9 cellular contexts compared by ENCODE assay signal in genomic region chr14:21039585-21040369, GRCh38. TPM values are rescaled to one million over a fixed set of nuclear protein-coding genes. Genes with fewer than 3 reads are reported as not detected.
DNase-seq lines count a peak whose midpoint lies in the region; ATAC-seq and TF ChIP-seq lines count a peak whose summit lies in the region.
"Had no signal": no experiment of that assay in that cellular context is flagged by ENCODE, and none has a peak within 500 bp of the region (broad histone marks: within the 10 kb centered on the region; RNA-seq: fewer than 3 reads in every experiment).

No MANE protein-coding gene starts in this region.

- WGBS in spleen, 5 donors, result 54 to 65% (median 59%) methylated on average over 8 of the region's 8 CpGs

- peak overlapping the region; percentile 70 to 80 for H3K27ac ChIP-seq in breast epithelium
- peak overlapping the region; percentile 14 to 77 (median 72) for H3K27ac ChIP-seq in spleen
- H3K27ac ChIP-seq: SK-N-MC had no signal

- H3K4me3 Mint-ChIP-seq in immature natural killer cell, result no peak overlapping the region

- H3K27me3 ChIP-seq in HAP-1 (ENCODE audit: low read depth), result peaks cover 3% of the 10 kb centered on the region
- no peaks in the 10 kb centered on the region for H3K27me3 ChIP-seq in breast epithelium
- H3K27me3 ChIP-seq in spleen (replicated peaks in 1 of 7), result no peaks in the 10 kb centered on the region

- H3K4me1 Mint-ChIP-seq in immature natural killer cell, result no peaks in the 10 kb centered on the region

- no peak for ATAC-seq in GM21526 (IDR thresholded peaks at IDR 0.05; ENCODE audit: low FRiP score, unreplicated experiment)

- peaks cover 4 to 8% (median 5%) of the 10 kb centered on the region in 3 donors for H3K27me3 Mint-ChIP-seq in immature natural killer cell (ENCODE audit: low read depth in 3 of 3)

- no peaks in the 10 kb centered on the region for H3K4me1 ChIP-seq in HAP-1
- peaks cover 0 to 32% of the 10 kb centered on the region in 2 donors for H3K4me1 ChIP-seq in breast epithelium
- H3K4me1 ChIP-seq in spleen, result peaks cover 14 to 51% (median 35%) of the 10 kb centered on the region in 6 donors

- TF ChIP-seq POLR2A in breast epithelium (IDR thresholded peaks at IDR 0.05), result no peak
- no peak for TF ChIP-seq POLR2A in spleen (IDR thresholded peaks at IDR 0.05)

- no peaks in the 10 kb centered on the region for H3K36me3 Mint-ChIP-seq in immature natural killer cell

- H3K9me3 ChIP-seq in HAP-1, result no peaks in the 10 kb centered on the region
- no peaks in the 10 kb centered on the region for H3K9me3 ChIP-seq in breast epithelium
- no peaks in the 10 kb centered on the region for H3K9me3 ChIP-seq in spleen

- no peaks in the 10 kb centered on the region for H3K9me3 Mint-ChIP-seq in immature natural killer cell

- H3K4me3 ChIP-seq in HAP-1 (no peak overlapping the region), breast epithelium (no peak overlapping the region), spleen (no peak overlapping the region)
- H3K4me3 ChIP-seq: SK-N-MC had no signal

- H3K27ac Mint-ChIP-seq in immature natural killer cell, result peak overlapping the region in 1 of 6 donors; percentile 38

- in situ Hi-C loops in Caki2 (cut with HindIII; ENCODE audit: low pct_unique_long_range_greater_than_20kb, low sequenced_read_pairs), result no loop called here
- in situ Hi-C loops in HAP-1 (cut with MboI; ENCODE audit: low sequenced_read_pairs), result no loop called here

- intact Hi-C loops in breast epithelium (cut with DNase I; ENCODE audit: low total_unique reads), result loop anchor here (2.0 kb wide), 1 partner anchor 25 kb away; no protein-coding TSS in a partner anchor
- intact Hi-C loops in spleen (cut with DNase I; ENCODE audit: low total_unique reads), result no loop called here

- TF ChIP-seq CTCF in breast epithelium (IDR thresholded peaks at IDR 0.05) (peak; percentile 48 to 78 (median 75)), spleen (IDR thresholded peaks at IDR 0.05 in 8 of 11, conservative IDR thresholded peaks at IDR 0.05 in 3 of 11) (peak; percentile 38 to 72 (median 60))

- H3K36me3 ChIP-seq in HAP-1 (replicated peaks) (no peaks in the 10 kb centered on the region), breast epithelium (no peaks in the 10 kb centered on the region), spleen (no peaks in the 10 kb centered on the region)

- DNase-seq in Caki2 (ENCODE audit: low read depth) (peak; percentile 28), HAP-1 (ENCODE audit: low spot score in 2 of 2) (peak; percentile 50 to 73), NOMO-1 treated with dmso at 0.1 percent for 144 hours (lab: John Stamatoyannopoulos, UW; ENCODE audit: unreplicated experiment) (peak; percentile 45), breast epithelium (ENCODE audit: low spot score in 2 of 2) (peak in 1 of 2 donors; percentile 50), immature natural killer cell (peak; percentile 10 to 22 (median 13)), spleen (peak; percentile 58)
- DNase-seq in activated effector memory CD4-positive, alpha-beta T cell treated with anti-CD3 and anti-CD28 coated beads, Interleukin-2, amount 50 U/mL, for 16 hours, result no peak

RNA-seq across cellular contexts. Expression of gene RNASE7, which starts 2.4 kb away (rescaled TPM):
- total RNA-seq in Caki2 (2014; rRNA removed; shearing (Covaris generic); ENCODE audit: low replicate concordance), result not detected in 2 replicates
- 1 to 10 TPM in 2 of 3 donors, not detected in 1; 1.6 to 3.1 TPM for total RNA-seq in breast epithelium
- not detected for polyA plus RNA-seq in immature natural killer cell
- total RNA-seq in spleen, result not detected
- not detected for polyA plus RNA-seq in spleen

RNA-seq across cellular contexts. Expression of gene RNASE13, which starts 5.2 kb away (rescaled TPM):
- total RNA-seq in Caki2 (2014; rRNA removed; shearing (Covaris generic); ENCODE audit: low replicate concordance), result not detected in 2 replicates
- total RNA-seq in breast epithelium, result not detected
- not detected for polyA plus RNA-seq in immature natural killer cell
- under 1 TPM in 1 of 7 donors, not detected in 6; 0.30 TPM for total RNA-seq in spleen
- not detected for polyA plus RNA-seq in spleen

RNA-seq across cellular contexts. Expression of gene TPPP2, which starts 9.8 kb away (rescaled TPM):
- not detected in 2 replicates for total RNA-seq in Caki2 (2014; rRNA removed; shearing (Covaris generic); ENCODE audit: low replicate concordance)
- total RNA-seq in breast epithelium (under 1 TPM in 1 of 3 donors, not detected in 2; 0.15 TPM), spleen (under 1 TPM in 3 of 7 donors, not detected in 4; 0.57 to 0.91 (median 0.76) TPM)
- polyA plus RNA-seq in immature natural killer cell (not detected), spleen (under 1 TPM in 2 of 3 donors, not detected in 1; 0.09 to 0.22 TPM)

RNA-seq across cellular contexts. Expression of gene NDRG2, which starts 14.9 kb away (rescaled TPM):
- total RNA-seq in Caki2 (2014; rRNA removed; shearing (Covaris generic); ENCODE audit: low replicate concordance), result 14.4 and 31.3 TPM in 2 replicates
- total RNA-seq in breast epithelium, result 100 to 1,000 TPM; 251 to 693 (median 258) TPM
- 10 to 100 TPM; 10.9 to 40.0 (median 19.9) TPM for polyA plus RNA-seq in immature natural killer cell
- 100 to 1,000 TPM; 101 to 335 (median 270) TPM for total RNA-seq in spleen
- 100 to 1,000 TPM in 1 of 3 donors, 10 to 100 TPM in 2; 72.4 to 174 (median 74.1) TPM for polyA plus RNA-seq in spleen

RNA-seq across cellular contexts. Expression of gene RNASE8, which starts 17.8 kb away (rescaled TPM):
- total RNA-seq in Caki2 (2014; rRNA removed; shearing (Covaris generic); ENCODE audit: low replicate concordance), result not detected in 2 replicates
- total RNA-seq in breast epithelium (not detected), spleen (not detected)
- polyA plus RNA-seq in immature natural killer cell (not detected), spleen (not detected)
